ENCODE assay signal across 1 cellular context in genomic region chr20:3168079-3168828, GRCh38.
A peak's percentile ranks its signal among the peaks of the same experiment; 100 is the strongest.
TF ChIP-seq lines count a peak whose summit lies in the region.

No MANE protein-coding gene starts in this region.

TF ChIP-seq in HepG2, 621 proteins besides CTCF, POLR2A, EP300 and RAD21 (continued from another document and continues in another):
- TF ChIP-seq ZNF280D (CRISPR knock-in tag; IDR thresholded peaks at IDR 0.05) = peak; percentile 91; the same call in 1 of the 2 replicates
- TF ChIP-seq GABPA (IDR thresholded peaks at IDR 0.05; ENCODE audit: low read depth, low read length) = no peak
- 0 out of 2 replicates have a peak, but pooled peaks have one; percentile 23 for TF ChIP-seq GABPA (CRISPR knock-in tag; IDR thresholded peaks at IDR 0.05; ENCODE audit: low read depth)
- peak; percentile 84 for TF ChIP-seq NCOR1 (IDR thresholded peaks at IDR 0.05; ENCODE audit: borderline replicate concordance, low read length)
- no peak for TF ChIP-seq NFE2L1 (CRISPR knock-in tag; IDR thresholded peaks at IDR 0.05; ENCODE audit: borderline replicate concordance)
- TF ChIP-seq TOPORS (CRISPR knock-in tag; IDR thresholded peaks at IDR 0.05) = no peak; the same call in 1 of the 2 replicates
- TF ChIP-seq ZFP37 (CRISPR knock-in tag; IDR thresholded peaks at IDR 0.05; ENCODE audit: borderline replicate concordance) = peak; percentile 87; the same call in 1 of the 2 replicates
- peak; percentile 92 for TF ChIP-seq PAXIP1 (CRISPR knock-in tag; conservative IDR thresholded peaks at IDR 0.05)
- peak; percentile 96; the same call in 1 of the 2 replicates for TF ChIP-seq ZNF512B (CRISPR knock-in tag; IDR thresholded peaks at IDR 0.05; ENCODE audit: borderline replicate concordance)
- peak; percentile 85 for TF ChIP-seq SAP130 (CRISPR knock-in tag; IDR thresholded peaks at IDR 0.05; ENCODE audit: low read depth)
- peak; percentile 87 for TF ChIP-seq CBFB (CRISPR knock-in tag; IDR thresholded peaks at IDR 0.05)
- TF ChIP-seq SNAPC2 (CRISPR knock-in tag; IDR thresholded peaks at IDR 0.05) = peak; percentile 38; the same call in 1 of the 2 replicates
- no peak for TF ChIP-seq CREB3 (CRISPR knock-in tag; IDR thresholded peaks at IDR 0.05)
- 0 out of 2 replicates have a peak, but pooled peaks have one; percentile 15 for TF ChIP-seq THAP9 (CRISPR knock-in tag; IDR thresholded peaks at IDR 0.05; ENCODE audit: borderline replicate concordance)
- peak; percentile 76; the same call in 1 of the 2 replicates for TF ChIP-seq ZNF740 (CRISPR knock-in tag; IDR thresholded peaks at IDR 0.05)
- peak; percentile 87 for TF ChIP-seq ZMYM4 (CRISPR knock-in tag; IDR thresholded peaks at IDR 0.05)
- TF ChIP-seq LRRFIP1 (CRISPR knock-in tag; conservative IDR thresholded peaks at IDR 0.05) = no peak
- no peak for TF ChIP-seq RAD51 (IDR thresholded peaks at IDR 0.05; ENCODE audit: borderline replicate concordance)
- TF ChIP-seq SCMH1 (CRISPR knock-in tag; IDR thresholded peaks at IDR 0.05; ENCODE audit: borderline replicate concordance) = no peak
- TF ChIP-seq ZNF639 (CRISPR knock-in tag; conservative IDR thresholded peaks at IDR 0.05) = no peak
- TF ChIP-seq ATF2 (CRISPR knock-in tag; IDR thresholded peaks at IDR 0.05) = peak; percentile 70; the same call in 1 of the 2 replicates
- TF ChIP-seq JARID2 (CRISPR knock-in tag; IDR thresholded peaks at IDR 0.05; ENCODE audit: insufficient replicate concordance) = peak; percentile 28
- TF ChIP-seq RELA (CRISPR knock-in tag; IDR thresholded peaks at IDR 0.05) = 0 out of 2 replicates have a peak, but pooled peaks have one; percentile 6
- TF ChIP-seq BORCS8-MEF2B (CRISPR knock-in tag; IDR thresholded peaks at IDR 0.05) = peak; percentile 74; the same call in 1 of the 2 replicates
